ENCODE assay signal across 8 cellular contexts in the genomic region with DNA sequence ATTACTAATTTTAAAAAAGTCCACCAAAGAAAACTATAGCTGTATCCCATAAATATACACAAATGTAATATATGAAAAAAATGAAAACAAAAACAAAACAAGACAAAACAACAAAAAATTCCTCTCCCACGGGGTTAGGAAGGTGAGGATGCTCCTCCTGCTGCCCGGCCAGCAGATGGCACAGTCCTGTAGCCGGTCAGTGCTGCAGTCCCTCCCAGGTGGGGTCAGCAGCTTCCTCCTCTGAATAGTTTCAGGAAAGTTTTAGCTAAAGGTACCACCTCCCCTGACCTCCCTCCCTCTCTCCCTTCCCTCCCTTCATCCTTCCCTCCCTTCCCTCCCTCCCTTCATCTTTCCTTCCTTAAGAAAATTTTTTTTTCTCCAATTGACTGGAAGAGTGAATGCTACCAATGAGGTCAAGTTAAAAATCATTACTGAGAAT.
DNase-seq lines count a peak whose midpoint lies in the region; ATAC-seq and TF ChIP-seq lines count a peak whose summit lies in the region.

No MANE protein-coding gene starts in this region.

- no peaks in the 10 kb centered on the region for H3K4me1 Mint-ChIP-seq in T-helper 17 cell

- H3K9me3 ChIP-seq in OCI-LY3 (ENCODE audit: insufficient read depth, low read length) = no peaks in the 10 kb centered on the region
- H3K9me3 ChIP-seq in prostate gland = no peaks in the 10 kb centered on the region
- no peaks in the 10 kb centered on the region for H3K9me3 ChIP-seq in T-helper 17 cell (ENCODE audit: control insufficient read depth, low read length, poor library complexity, severe bottlenecking)

- H3K27ac ChIP-seq in OCI-LY3 (ENCODE audit: low read length) = no peak overlapping the region
- no peak overlapping the region for H3K27ac ChIP-seq in prostate gland

- CTCF ChIA-PET in GM10248 (lab: Yijun Ruan, JAX) = no interaction called here

- H3K36me3 Mint-ChIP-seq in T-helper 17 cell (ENCODE audit: low read depth) = peaks cover 3% of the 10 kb centered on the region

- TF ChIP-seq CTCF in GM10248 (IDR thresholded peaks at IDR 0.05; ENCODE audit: control extremely low read depth, extremely low read depth, low read depth, missing control alignments) (peak; percentile 41), OCI-LY3 (IDR thresholded peaks at IDR 0.05; ENCODE audit: low read depth, low read length) (peak; percentile 49), epithelial cell of proximal tubule (conservative IDR thresholded peaks at IDR 0.05; ENCODE audit: low read depth, low read length) (peak; percentile 95), prostate gland (IDR thresholded peaks at IDR 0.05) (peak in 3 of 4 experiments; percentile 44 to 59 (median 58))

- no peak overlapping the region for H3K4me2 ChIP-seq in OCI-LY3 (ENCODE audit: low read length)

- POLR2A ChIA-PET in GM10248 (lab: Yijun Ruan, JAX) = no interaction called here

- ATAC-seq in T-helper 17 cell (no peak), HG02798 (IDR thresholded peaks at IDR 0.05; ENCODE audit: poor library complexity, unreplicated experiment) (no peak), GM18861 (IDR thresholded peaks at IDR 0.05; ENCODE audit: unreplicated experiment) (no peak), GM18498 (IDR thresholded peaks at IDR 0.05; ENCODE audit: unreplicated experiment) (no peak)

- no peak overlapping the region for H3K27ac Mint-ChIP-seq in T-helper 17 cell

- no peak overlapping the region for H2AFZ ChIP-seq in OCI-LY3 (ENCODE audit: low read depth, low read length)

- H3K79me2 ChIP-seq in OCI-LY3 (ENCODE audit: low read length) = no peaks in the 10 kb centered on the region

- no peak for TF ChIP-seq POLR2A in prostate gland (IDR thresholded peaks at IDR 0.05)

- WGBS in prostate gland = 43% methylated on average over 3 of the region's 3 CpGs

- H3K27me3 Mint-ChIP-seq in T-helper 17 cell = peaks cover 18% of the 10 kb centered on the region

- no peak overlapping the region for H3K4me3 ChIP-seq in OCI-LY3 (ENCODE audit: low read length)
- H3K4me3 ChIP-seq in epithelial cell of proximal tubule (ENCODE audit: low read depth, low read length) = no peak overlapping the region
- no peak overlapping the region for H3K4me3 ChIP-seq in prostate gland

- no peak overlapping the region for H3K4me3 Mint-ChIP-seq in T-helper 17 cell

- H3K27me3 ChIP-seq in OCI-LY3 (ENCODE audit: low read depth, low read length) (no peaks in the 10 kb centered on the region), prostate gland (replicated peaks; ENCODE audit: insufficient read depth) (no peaks in the 10 kb centered on the region)

- no peak overlapping the region for H3K9ac ChIP-seq in OCI-LY3 (ENCODE audit: low read length)

- intact Hi-C loops in prostate gland (cut with DNase I) = no loop called here

- H4K20me1 ChIP-seq in OCI-LY3 (ENCODE audit: insufficient read depth, low read length) = no peaks in the 10 kb centered on the region

- H3K4me1 ChIP-seq in OCI-LY3 (ENCODE audit: low read length) (no peaks in the 10 kb centered on the region), prostate gland (replicated peaks) (no peaks in the 10 kb centered on the region)

- H3K36me3 ChIP-seq in OCI-LY3 (replicated peaks; ENCODE audit: low read depth, low read length) (no peaks in the 10 kb centered on the region), prostate gland (no peaks in the 10 kb centered on the region)

- DNase-seq in GM10248 (ENCODE audit: extremely low spot score) (peak; percentile 21), epithelial cell of proximal tubule (ENCODE audit: low read depth) (no peak), prostate gland (ENCODE audit: low spot score) (peak; percentile 10), T-helper 17 cell (no peak)

Comparison
In these comparisons a context has a peak if more than half of its experiments do, and no peak if none do; other contexts are left out.
1. DNase-seq: peak in GM10248 (single experiment) and prostate gland (single experiment); none in epithelial cell of proximal tubule (single experiment) and T-helper 17 cell (0 of 3).
2. CTCF ChIP-seq: peak in every context shown above with its lines; median percentile 95 in epithelial cell of proximal tubule; 58 in prostate gland; 49 in OCI-LY3; 41 in GM10248.